17 cellular contexts compared by ENCODE assay signal in genomic region chr2:233681534-233682099, GRCh38. TPM values are rescaled to one million over a fixed set of nuclear protein-coding genes. Genes with fewer than 3 reads are reported as not detected.
A peak's percentile ranks its signal among the peaks of the same experiment; 100 is the strongest.
DNase-seq lines count a peak whose midpoint lies in the region; ATAC-seq, FAIRE-seq and TF ChIP-seq lines count a peak whose summit lies in the region.
"Had no signal": no experiment of that assay in that cellular context is flagged by ENCODE, and none has a peak within 500 bp of the region (broad histone marks: within the 10 kb centered on the region; RNA-seq: fewer than 3 reads in every experiment).

TSS of gene UGT1A7 (plus strand) at chr2:233681901. CDS start at chr2:233681938, 37 bp downstream.

- CTCF ChIA-PET in HepG2 (lab: Yijun Ruan, JAX; ENCODE audit: low intra/inter-chr PET ratio, low total read pairs), result no interaction called here

- H3K4me2 ChIP-seq in HepG2 (ENCODE audit: low read depth, low read length) (no peak within 1 kb of the TSS), Karpas-422 (ENCODE audit: low read depth, low read length, poor library complexity, severe bottlenecking) (peak within 1 kb of the TSS; percentile 14)
- H3K4me2 ChIP-seq: GM23338 had no signal

- no peak for TF ChIP-seq RAD21 in liver (IDR thresholded peaks at IDR 0.05)
- TF ChIP-seq RAD21 in HepG2 (CRISPR knock-in tag; IDR thresholded peaks at IDR 0.05), result no peak

- DNase-seq in HepG2 (ENCODE audit: low spot score) (no peak), Karpas-422 (peak; percentile 21), GM12892 (ENCODE audit: insufficient read length) (no peak)
- no peak for DNase-seq in activated T-cell treated with anti-CD3 and anti-CD28 coated beads, Interleukin-2, amount 50 U/mL, for 48 hours
- no peak for DNase-seq in activated CD4-positive, alpha-beta T cell treated with anti-CD3 and anti-CD28 coated beads, Interleukin-2, amount 50 U/mL, for 1 hour
- DNase-seq: BE2C; Caco-2; CD8-positive, alpha-beta memory T cell; DMS53; H9 had no signal

- H3K4me1 ChIP-seq in liver (ENCODE audit: control insufficient read depth in 4 of 4, insufficient read depth in 4 of 4, low read length in 3 of 4), result peaks cover 1 to 6% (median 4%) of the 10 kb centered on the region in 4 donors
- H3K4me1 ChIP-seq in HepG2 (ENCODE audit: insufficient read depth, low read length), result no peaks in the 10 kb centered on the region
- peaks cover 30% of the 10 kb centered on the region for H3K4me1 ChIP-seq in Karpas-422 (ENCODE audit: low read length)
- H3K4me1 ChIP-seq: BE2C, Caco-2 had no signal

- 63% methylated on average over 5 of the region's 5 CpGs for WGBS in liver
- 36% methylated on average over 5 of the region's 5 CpGs for WGBS in HepG2 (ENCODE audit: low lambda C conversion rate)

- H3K9ac ChIP-seq in liver (ENCODE audit: low read depth in 1 of 2, low read length in 2 of 2) (no peak within 1 kb of the TSS), HepG2 (ENCODE audit: insufficient read depth, low read depth, low read length) (no peak within 1 kb of the TSS), Karpas-422 (ENCODE audit: low read length) (no peak within 1 kb of the TSS)

- TF ChIP-seq CTCF in liver (IDR thresholded peaks at IDR 0.05; ENCODE audit: low read depth, low read length, missing input control), result no peak
- no peak for TF ChIP-seq CTCF in HepG2 (CRISPR knock-in tag; IDR thresholded peaks at IDR 0.05)

- ATAC-seq in HepG2 (no peak), esophagus mucosa (peak; percentile 74), HG03139 (IDR thresholded peaks at IDR 0.05; ENCODE audit: unreplicated experiment) (no peak)
- ATAC-seq: GM23338 had no signal

- no peaks in the 10 kb centered on the region for H3K79me2 ChIP-seq in HepG2 (ENCODE audit: insufficient read depth, low read length)
- no peaks in the 10 kb centered on the region for H3K79me2 ChIP-seq in Karpas-422 (ENCODE audit: low read length)

- H3K9me3 ChIP-seq in liver (ENCODE audit: control insufficient read depth in 4 of 4, low read length in 3 of 4) (no peaks in the 10 kb centered on the region), HepG2 (ENCODE audit: low read length) (no peaks in the 10 kb centered on the region), Karpas-422 (ENCODE audit: low read length) (no peaks in the 10 kb centered on the region)
- H3K9me3 ChIP-seq: BE2C, Caco-2 had no signal

- H3K36me3 ChIP-seq in liver (ENCODE audit: control insufficient read depth in 4 of 4, insufficient read depth in 3 of 4, low read depth in 1 of 4, low read length in 3 of 4) (no peaks in the 10 kb centered on the region), HepG2 (replicated peaks in 1 of 2; ENCODE audit: control insufficient read depth in 1 of 2, insufficient read depth in 2 of 2, low read length in 2 of 2) (no peaks in the 10 kb centered on the region), Karpas-422 (ENCODE audit: insufficient read depth, low read length) (no peaks in the 10 kb centered on the region)
- H3K36me3 ChIP-seq: BE2C had no signal

- POLR2A ChIA-PET in HepG2 (lab: Yijun Ruan, JAX), result no interaction called here

- no peak for TF ChIP-seq POLR2A in HepG2 (IDR thresholded peaks at IDR 0.05; ENCODE audit: insufficient read depth in 1 of 2, low read depth in 2 of 2, low read length in 2 of 2)
- TF ChIP-seq POLR2A in GM12892 (IDR thresholded peaks at IDR 0.05; ENCODE audit: low read depth, low read length), result no peak

- H3K27ac ChIP-seq in liver (ENCODE audit: low read depth in 1 of 2, low read length in 2 of 2) (peak within 1 kb of the TSS in 1 of 2 donors; percentile 35), HepG2 (ENCODE audit: extremely low read length, insufficient read depth, low read length) (no peak within 1 kb of the TSS), Karpas-422 (ENCODE audit: low read length) (no peak within 1 kb of the TSS)

- in situ Hi-C loops in HepG2 (cut with HindIII; ENCODE audit: extremely low pct_ligation_motif_present, low pct_unique_long_range_greater_than_20kb), result no loop called here

- no TSS peak for BruUV-seq in HepG2 (replicated peaks; lab: Mats Ljungman, UMichigan)

- no peaks in the 10 kb centered on the region for H4K20me1 ChIP-seq in HepG2 (ENCODE audit: insufficient read depth, low read length)
- H4K20me1 ChIP-seq in Karpas-422 (ENCODE audit: insufficient read depth, low read depth, low read length), result no peaks in the 10 kb centered on the region

- intact Hi-C loops in HepG2 (cut with micrococcal nuclease; ENCODE audit: unreplicated experiment), result no loop called here

- H2AFZ ChIP-seq in HepG2 (ENCODE audit: low read length) (no peak within 1 kb of the TSS), Karpas-422 (ENCODE audit: low read length) (no peak within 1 kb of the TSS)
- H2AFZ ChIP-seq: GM23338 had no signal

- FAIRE-seq in HepG2 (lab: Jason Lieb, UNC) (no peak), GM12892 (lab: Jason Lieb, UNC) (no peak)
- FAIRE-seq: GM18507 had no signal

- H3K9me2 ChIP-seq in Karpas-422 (replicated peaks; ENCODE audit: insufficient read depth, low read length), result no peaks in the 10 kb centered on the region

- H3K27me3 ChIP-seq in liver (ENCODE audit: control insufficient read depth in 4 of 4, insufficient read depth in 4 of 4, low read length in 3 of 4) (no peaks in the 10 kb centered on the region), HepG2 (ENCODE audit: control insufficient read depth in 1 of 2, insufficient read depth in 2 of 2, low read length in 2 of 2) (no peaks in the 10 kb centered on the region), Karpas-422 (ENCODE audit: low read length) (no peaks in the 10 kb centered on the region)
- H3K27me3 ChIP-seq: BE2C had no signal

- no peak within 1 kb of the TSS for H3K4me3 ChIP-seq in liver (ENCODE audit: low read depth in 1 of 3, low read length in 3 of 3)
- no peak within 1 kb of the TSS for H3K4me3 ChIP-seq in HepG2 (replicated peaks in 1 of 3; ENCODE audit: insufficient read depth in 1 of 3, low read depth in 2 of 3, low read length in 3 of 3)
- H3K4me3 ChIP-seq in Karpas-422 (ENCODE audit: low read length), result no peak within 1 kb of the TSS
- H3K4me3 ChIP-seq: GM23338 had no signal

- TF ChIP-seq EP300 in HepG2 (IDR thresholded peaks at IDR 0.05; ENCODE audit: low read depth in 2 of 2, low read length in 2 of 2) (no peak), HepG2 (CRISPR knock-in tag; IDR thresholded peaks at IDR 0.05; ENCODE audit: borderline replicate concordance) (no peak)

TF ChIP-seq in liver, 16 proteins besides CTCF, POLR2A, EP300 and RAD21:
- no peak for TF ChIP-seq NR2F2 (IDR thresholded peaks at IDR 0.05)
- TF ChIP-seq HNF4A (conservative IDR thresholded peaks at IDR 0.05), result peak; percentile 28 to 41
- TF ChIP-seq YY1 (IDR thresholded peaks at IDR 0.05), result no peak
- no peak for TF ChIP-seq ATF3 (IDR thresholded peaks at IDR 0.05)
- TF ChIP-seq TAF1 (conservative IDR thresholded peaks at IDR 0.05), result no peak
- TF ChIP-seq MAX (IDR thresholded peaks at IDR 0.05), result no peak

TF ChIP-seq in HepG2, 621 proteins besides CTCF, POLR2A, EP300 and RAD21:
- TF ChIP-seq ZNF660 (CRISPR knock-in tag; IDR thresholded peaks at IDR 0.05; ENCODE audit: borderline replicate concordance, low read depth) (no peak), HMG20B (CRISPR knock-in tag; conservative IDR thresholded peaks at IDR 0.05) (no peak)

RNA-seq across cellular contexts. Expression of gene UGT1A7, which starts in this region (rescaled TPM):
- 1 to 10 TPM in 1 of 2 donors, not detected in 1; 2.2 TPM for total RNA-seq in liver
- polyA plus RNA-seq in liver, result under 1 TPM; 0.02 to 0.38 TPM
- not detected in 2 replicates for total RNA-seq in HepG2 (2016; rRNA removed; fragmentation: Illumina TruSeq; extraction: Trizol)
- total RNA-seq in HepG2 (2016; cell fraction: cytosol; rRNA removed; fragmentation: Illumina TruSeq; extraction: Trizol; ENCODE audit: low read depth), result not detected in 2 replicates
- not detected in 2 replicates for total RNA-seq in HepG2 (2016; cell fraction: insoluble cytoplasmic fraction; rRNA removed; fragmentation: Illumina TruSeq; extraction: Trizol)
- not detected in 2 replicates for total RNA-seq in HepG2 (2016; cell fraction: membrane; rRNA removed; fragmentation: Illumina TruSeq; extraction: Trizol)
- total RNA-seq in HepG2 (2016; cell fraction: nucleus; rRNA removed; fragmentation: Illumina TruSeq; extraction: Trizol), result not detected in 2 replicates
- not detected in 2 replicates for polyA plus RNA-seq in HepG2 (2011; rRNA removed)
- not detected in 2 replicates for polyA plus RNA-seq in HepG2 (2011; cell fraction: cytosol; rRNA removed)
- polyA plus RNA-seq in HepG2 (2011; cell fraction: nucleus; rRNA removed), result not detected in 2 replicates
- polyA plus RNA-seq in HepG2 (2012), result not detected in 2 replicates
- not detected in 2 replicates for polyA plus RNA-seq in HepG2 (2016; cell fraction: cytosol; fragmentation: Illumina TruSeq; extraction: Trizol; ENCODE audit: low read depth)
- not detected in 2 replicates for polyA plus RNA-seq in HepG2 (2016; cell fraction: insoluble cytoplasmic fraction; fragmentation: Illumina TruSeq; extraction: Trizol; ENCODE audit: low read depth)
- not detected in 2 replicates for polyA plus RNA-seq in HepG2 (2016; cell fraction: membrane; fragmentation: Illumina TruSeq; extraction: Trizol; ENCODE audit: low read depth)
- not detected in 2 replicates for polyA plus RNA-seq in HepG2 (2016; cell fraction: nucleus; fragmentation: Illumina TruSeq; extraction: Trizol; ENCODE audit: insufficient read depth, low read depth)
- polyA minus RNA-seq in HepG2 (2011; rRNA and poly(A)+ RNA removed; ENCODE audit: low replicate concordance), result 0.51 TPM in 1 of 2 replicates, not detected in the other
- not detected in 2 replicates for polyA minus RNA-seq in HepG2 (2011; cell fraction: cytosol; rRNA and poly(A)+ RNA removed)
- polyA minus RNA-seq in HepG2 (2011; cell fraction: nucleus; rRNA and poly(A)+ RNA removed), result not detected in 2 replicates
- 0.18 TPM in 1 of 2 replicates, not detected in the other for total RNA-seq in Karpas-422 (2014; rRNA removed; shearing (Covaris generic); ENCODE audit: low replicate concordance)
- 13.9 TPM for total RNA-seq in esophagus mucosa
- polyA plus RNA-seq in GM12892 (2012; ENCODE audit: missing spikeins), result not detected
- total RNA-seq: A172; CD8-positive, alpha-beta memory T cell; GM23338; H9 had no signal
- polyA plus RNA-seq: CD8-positive, alpha-beta memory T cell; GM23338; IgD-negative memory B cell had no signal

Comparison
In these comparisons a context has a peak if more than half of its experiments do, and no peak if none do; other contexts are left out.
1. Peak in DNase-seq and H3K4me2 ChIP-seq in Karpas-422; RNA of the gene not detected or under 1 TPM.